Comparison of ENCODE assay signal across 15 cellular contexts in genomic region chr16:31260136-31260931, GRCh38. TPM values are rescaled to one million over a fixed set of nuclear protein-coding genes. Genes with fewer than 3 reads are reported as not detected.
DNase-seq lines count a peak whose midpoint lies in the region; ATAC-seq and TF ChIP-seq lines count a peak whose summit lies in the region.
"Had no signal": no experiment of that assay in that cellular context is flagged by ENCODE, and none has a peak within 500 bp of the region (broad histone marks: within the 10 kb centered on the region; RNA-seq: fewer than 3 reads in every experiment).

No MANE protein-coding gene starts in this region.

- H2AFZ ChIP-seq in GM23248: no peak overlapping the region

- H3F3A ChIP-seq in GM23248 (ENCODE audit: insufficient read depth): no peaks in the 10 kb centered on the region

- H4K20me1 ChIP-seq in GM23248 (ENCODE audit: insufficient read depth): no peaks in the 10 kb centered on the region

- H3K27me3 ChIP-seq in CD8-positive, alpha-beta T cell (ENCODE audit: insufficient read depth, low read length): no peaks in the 10 kb centered on the region
- peaks cover 12% of the 10 kb centered on the region; the same call in 1 of the 2 replicates for H3K27me3 ChIP-seq in GM23248 (replicated peaks; ENCODE audit: insufficient read depth)

- in situ Hi-C loops in GM13977 (cut with MboI; ENCODE audit: low pct_unique_long_range_greater_than_20kb, low sequenced_read_pairs, unreplicated experiment): no loop called here
- in situ Hi-C loops in GM23248 (cut with MboI): no loop called here

- no peak for TF ChIP-seq CTCF in CD8-positive, alpha-beta T cell (IDR thresholded peaks at IDR 0.05)
- TF ChIP-seq CTCF in GM13977 (IDR thresholded peaks at IDR 0.05; ENCODE audit: extremely low read depth, insufficient read depth, missing control alignments): no peak

- no peaks in the 10 kb centered on the region for H3K36me3 Mint-ChIP-seq in CD8-positive, alpha-beta T cell
- peaks cover 27% of the 10 kb centered on the region for H3K36me3 Mint-ChIP-seq in activated CD4-positive, alpha-beta memory T cell treated with anti-CD3 and anti-CD28 coated beads, Interleukin-2, amount 10 ng/mL, durations not matched to agents 7 days and 5 days (ENCODE audit: low read depth)

- no peaks in the 10 kb centered on the region for H3K27me3 Mint-ChIP-seq in CD8-positive, alpha-beta T cell (ENCODE audit: low read depth)
- H3K27me3 Mint-ChIP-seq in activated CD4-positive, alpha-beta memory T cell treated with anti-CD3 and anti-CD28 coated beads, Interleukin-2, amount 10 ng/mL, durations not matched to agents 7 days and 5 days: no peaks in the 10 kb centered on the region

- H3K4me1 Mint-ChIP-seq in CD8-positive, alpha-beta T cell (ENCODE audit: low read depth): peaks cover 20% of the 10 kb centered on the region
- H3K4me1 Mint-ChIP-seq in activated CD4-positive, alpha-beta memory T cell treated with anti-CD3 and anti-CD28 coated beads, Interleukin-2, amount 10 ng/mL, durations not matched to agents 7 days and 5 days: peaks cover 63% of the 10 kb centered on the region

- no peak overlapping the region for H3K9ac ChIP-seq in GM23248

- H3K4me1 ChIP-seq in CD8-positive, alpha-beta T cell (ENCODE audit: insufficient read depth, low read length): peaks cover 8% of the 10 kb centered on the region
- H3K4me1 ChIP-seq in GM23248 (ENCODE audit: insufficient read depth): no peaks in the 10 kb centered on the region

- no peaks in the 10 kb centered on the region for H3K9me3 Mint-ChIP-seq in CD8-positive, alpha-beta T cell
- no peaks in the 10 kb centered on the region for H3K9me3 Mint-ChIP-seq in activated CD4-positive, alpha-beta memory T cell treated with anti-CD3 and anti-CD28 coated beads, Interleukin-2, amount 10 ng/mL, durations not matched to agents 7 days and 5 days

- 38 to 44% methylated on average over 14 of the region's 14 CpGs for WGBS in GM23248 (ENCODE audit: low coverage in 1 of 2, low lambda C conversion rate in 2 of 2, missing lambda C conversion rate in 2 of 2), 2 experiments

- no peaks in the 10 kb centered on the region for H3K79me2 ChIP-seq in GM23248 (ENCODE audit: insufficient read depth)

- H3K4me3 Mint-ChIP-seq in CD8-positive, alpha-beta T cell: peak overlapping the region; percentile 61
- peak overlapping the region; percentile 83 for H3K4me3 Mint-ChIP-seq in activated CD4-positive, alpha-beta memory T cell treated with anti-CD3 and anti-CD28 coated beads, Interleukin-2, amount 10 ng/mL, durations not matched to agents 7 days and 5 days

- no peaks in the 10 kb centered on the region for H3K9me3 ChIP-seq in CD8-positive, alpha-beta T cell (ENCODE audit: low read length)
- no peaks in the 10 kb centered on the region for H3K9me3 ChIP-seq in GM23248 (ENCODE audit: low read depth)

- H3K36me3 ChIP-seq in CD8-positive, alpha-beta T cell (ENCODE audit: insufficient read depth, low read length): no peaks in the 10 kb centered on the region
- no peaks in the 10 kb centered on the region for H3K36me3 ChIP-seq in GM23248 (ENCODE audit: low read depth)

- intact Hi-C loops in CD8-positive, alpha-beta T cell (cut with DNase I, micrococcal nuclease): no loop called here

- H3K9me2 ChIP-seq in GM23248 (ENCODE audit: insufficient read depth): no peaks in the 10 kb centered on the region

- no peak for ATAC-seq in CD8-positive, alpha-beta T cell

- no peak overlapping the region for H3K4me3 ChIP-seq in CD8-positive, alpha-beta T cell (ENCODE audit: low read depth, low read length)
- H3K4me3 ChIP-seq in GM23248: no peak overlapping the region

- CTCF ChIA-PET in CD8-positive, alpha-beta T cell (lab: Charles Lee): no interaction called here
- CTCF ChIA-PET in activated CD4-positive, alpha-beta memory T cell treated with anti-CD3 and anti-CD28 coated beads, Interleukin-2, amount 10 ng/mL, durations not matched to agents 7 days and 5 days (lab: Charles Lee): no interaction called here

- H3K27ac ChIP-seq in CD8-positive, alpha-beta T cell (ENCODE audit: low read depth, low read length): no peak overlapping the region
- H3K27ac ChIP-seq in GM23248: no peak overlapping the region

- POLR2A ChIA-PET in CD8-positive, alpha-beta T cell (lab: Charles Lee): interaction anchor here (0.6 to 0.8 kb wide), 3 partner anchors 17 to 96 kb away, joined by 3 read pairs; no protein-coding TSS in a partner anchor
- POLR2A ChIA-PET in activated CD4-positive, alpha-beta memory T cell treated with anti-CD3 and anti-CD28 coated beads, Interleukin-2, amount 10 ng/mL, durations not matched to agents 7 days and 5 days (lab: Charles Lee): interaction anchor here (0.6 to 1.3 kb wide), 5 partner anchors 11 to 81 kb away, joined by 3 to 4 read pairs (median 3); partner anchors contain the start of genes FUS and PYCARD

- no peak overlapping the region for H3K27ac Mint-ChIP-seq in CD8-positive, alpha-beta T cell
- H3K27ac Mint-ChIP-seq in activated CD4-positive, alpha-beta memory T cell treated with anti-CD3 and anti-CD28 coated beads, Interleukin-2, amount 10 ng/mL, durations not matched to agents 7 days and 5 days: peak overlapping the region; percentile 74

- no peak overlapping the region for H3K4me2 ChIP-seq in GM23248 (ENCODE audit: unreplicated experiment)

- peak; percentile 30 to 40 for DNase-seq in AML-193 (lab: John Stamatoyannopoulos, UW)
- no peak for DNase-seq in CD8-positive, alpha-beta T cell
- no peak for DNase-seq in activated CD4-positive, alpha-beta memory T cell treated with anti-CD3 and anti-CD28 coated beads, Interleukin-2, amount 10 ng/mL, durations not matched to agents 7 days and 5 days
- peak; percentile 72 for DNase-seq in mesenteric fat pad (ENCODE audit: low spot score)
- no peak for DNase-seq in GM13977 (ENCODE audit: low spot score)
- no peak for DNase-seq in stimulated activated CD4-positive, alpha-beta T cell treated with anti-CD3 and anti-CD28 coated beads, Interleukin-1b, Interleukin-23, amount 100 ng/mL, for 48 hours
- no peak for DNase-seq in NCI-H748 (lab: John Stamatoyannopoulos, UW; ENCODE audit: unreplicated experiment)
- DNase-seq in GM23248: no peak
- DNase-seq: activated naive CD4-positive, alpha-beta T cell; COR-L47; GOT3; NCI-H1417; NCI-H774 had no signal

RNA-seq across cellular contexts. Expression of gene ITGAM, which starts 0.6 kb away (rescaled TPM):
- 1 to 10 TPM; 5.4 to 5.8 TPM for total RNA-seq in CD8-positive, alpha-beta T cell
- 10 to 100 TPM; 81.3 to 82.1 TPM for total RNA-seq in activated CD4-positive, alpha-beta memory T cell treated with anti-CD3 and anti-CD28 coated beads, Interleukin-2, amount 10 ng/mL, durations not matched to agents 7 days and 5 days
- total RNA-seq in mesenteric fat pad: 35.1 TPM
- not detected in 2 replicates for total RNA-seq in GM23248 (2014; rRNA removed; shearing (Covaris generic))
- polyA plus RNA-seq in GM23248 (2016; fragmentation: Nextera tagmentation; extraction: Ambion mirVana): not detected in 2 replicates
- polyA plus RNA-seq: neural cell had no signal

RNA-seq across cellular contexts. Expression of gene PYDC1, which starts 43.4 kb away (rescaled TPM):
- not detected for total RNA-seq in CD8-positive, alpha-beta T cell
- total RNA-seq in activated CD4-positive, alpha-beta memory T cell treated with anti-CD3 and anti-CD28 coated beads, Interleukin-2, amount 10 ng/mL, durations not matched to agents 7 days and 5 days: not detected
- total RNA-seq in mesenteric fat pad: not detected
- not detected in 2 replicates for total RNA-seq in GM23248 (2014; rRNA removed; shearing (Covaris generic))
- not detected in 2 replicates for polyA plus RNA-seq in GM23248 (2016; fragmentation: Nextera tagmentation; extraction: Ambion mirVana)
- total RNA-seq: HT-29 had no signal
- polyA plus RNA-seq: neural cell had no signal

RNA-seq across cellular contexts. Expression of gene TRIM72, which starts 46.4 kb away (rescaled TPM):
- under 1 TPM; 0.05 to 0.22 TPM for total RNA-seq in CD8-positive, alpha-beta T cell
- under 1 TPM; 0.03 to 0.05 TPM for total RNA-seq in activated CD4-positive, alpha-beta memory T cell treated with anti-CD3 and anti-CD28 coated beads, Interleukin-2, amount 10 ng/mL, durations not matched to agents 7 days and 5 days
- total RNA-seq in mesenteric fat pad: 0.03 TPM
- not detected in 2 replicates for total RNA-seq in GM23248 (2014; rRNA removed; shearing (Covaris generic))
- polyA plus RNA-seq in GM23248 (2016; fragmentation: Nextera tagmentation; extraction: Ambion mirVana): not detected in 2 replicates

RNA-seq across cellular contexts. Expression of gene PYCARD, which starts 57.8 kb away (rescaled TPM):
- 1 to 10 TPM; 6.4 to 6.6 TPM for total RNA-seq in CD8-positive, alpha-beta T cell
- total RNA-seq in activated CD4-positive, alpha-beta memory T cell treated with anti-CD3 and anti-CD28 coated beads, Interleukin-2, amount 10 ng/mL, durations not matched to agents 7 days and 5 days: 100 to 1,000 TPM in 1 of 2 experiments, 10 to 100 TPM in 1; 96.1 to 102 TPM
- 22.4 TPM for total RNA-seq in mesenteric fat pad
- 20.1 and 28.1 TPM in 2 replicates for total RNA-seq in GM23248 (2014; rRNA removed; shearing (Covaris generic))
- 23.1 and 24.3 TPM in 2 replicates for polyA plus RNA-seq in GM23248 (2016; fragmentation: Nextera tagmentation; extraction: Ambion mirVana)
- polyA plus RNA-seq: neural cell had no signal

Comparison
In these comparisons a context has a peak if more than half of its experiments do, and no peak if none do; other contexts are left out.
1. DNase-seq: peak in AML-193 (2 of 2) and mesenteric fat pad (single experiment); none in CD8-positive, alpha-beta T cell (0 of 7), activated CD4-positive, alpha-beta memory T cell treated with anti-CD3 and anti-CD28 coated beads, Interleukin-2, amount 10 ng/mL, durations not matched to agents 7 days and 5 days (single experiment), GM13977 (single experiment), stimulated activated CD4-positive, alpha-beta T cell treated with anti-CD3 and anti-CD28 coated beads, Interleukin-1b, Interleukin-23, amount 100 ng/mL, for 48 hours (single experiment), NCI-H748 (single experiment) and GM23248 (single experiment).